8 cellular contexts compared by ENCODE assay signal in the genomic region with DNA sequence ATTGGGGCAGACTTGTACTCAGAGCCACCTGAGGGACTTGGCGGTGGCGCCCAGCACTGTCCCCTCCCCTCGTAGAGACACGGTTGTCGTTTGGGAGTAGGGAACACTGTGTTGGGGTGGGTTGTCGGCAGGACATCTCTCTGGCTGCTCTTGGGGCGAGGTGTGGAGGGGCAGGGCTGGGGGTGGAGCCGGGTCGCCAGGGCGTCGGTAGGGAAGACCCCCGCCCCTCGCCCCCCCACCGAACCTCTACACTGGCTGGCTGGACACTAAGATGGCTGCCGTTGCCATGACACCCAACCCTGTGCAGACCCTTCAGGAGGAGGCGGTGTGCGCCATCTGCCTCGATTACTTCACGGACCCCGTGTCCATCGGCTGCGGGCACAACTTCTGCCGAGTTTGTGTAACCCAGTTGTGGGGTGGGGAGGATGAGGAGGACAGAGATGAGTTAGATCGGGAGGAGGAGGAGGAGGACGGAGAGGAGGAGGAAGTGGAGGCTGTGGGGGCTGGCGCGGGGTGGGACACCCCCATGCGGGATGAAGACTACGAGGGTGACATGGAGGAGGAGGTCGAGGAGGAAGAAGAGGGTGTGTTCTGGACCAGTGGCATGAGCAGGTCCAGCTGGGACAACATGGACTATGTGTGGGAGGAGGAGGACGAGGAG. TPM values are rescaled to one million over a fixed set of nuclear protein-coding genes. Genes with fewer than 3 reads are reported as not detected.
DNase-seq lines count a peak whose midpoint lies in the region; TF ChIP-seq lines count a peak whose summit lies in the region.

No MANE protein-coding gene starts in this region.

- no peaks in the 10 kb centered on the region for H3K9me3 ChIP-seq in OCI-LY7 (ENCODE audit: low read length)
- no peaks in the 10 kb centered on the region for H3K9me3 ChIP-seq in duodenal mucosa (ENCODE audit: control insufficient read depth in 1 of 2, low read length in 2 of 2)
- no peaks in the 10 kb centered on the region for H3K9me3 ChIP-seq in mucosa of stomach (ENCODE audit: control insufficient read depth, low read length)

- H3K4me1 ChIP-seq in OCI-LY7 (ENCODE audit: insufficient read depth, low read length, poor library complexity, severe bottlenecking) (peaks cover 45% of the 10 kb centered on the region), duodenal mucosa (ENCODE audit: control insufficient read depth in 1 of 2, insufficient read depth in 2 of 2, low read length in 2 of 2) (peaks cover 16 to 22% of the 10 kb centered on the region in 2 donors), mucosa of stomach (ENCODE audit: control insufficient read depth, insufficient read depth, low read length) (peaks cover 17% of the 10 kb centered on the region)

- H3K4me2 ChIP-seq in OCI-LY7 (ENCODE audit: low read length): peak overlapping the region; percentile 96

- peaks cover 34% of the 10 kb centered on the region for H3K79me2 ChIP-seq in OCI-LY7 (ENCODE audit: insufficient read depth, low read depth, low read length)

- peaks cover 5% of the 10 kb centered on the region; the same call in 1 of the 2 replicates for H4K20me1 ChIP-seq in OCI-LY7 (ENCODE audit: insufficient read depth, low read length)

- CTCF ChIA-PET in OCI-LY7 (lab: Charles Lee; ENCODE audit: unreplicated experiment): interaction anchor here (0.6 kb wide), 2 partner anchors 30 to 1624 kb away, joined by 3 to 5 read pairs; no protein-coding TSS in a partner anchor

- H3K4me3 ChIP-seq in OCI-LY7 (ENCODE audit: low read depth, low read length, poor library complexity, severe bottlenecking) (peak overlapping the region; percentile 86), duodenal mucosa (ENCODE audit: low read depth in 1 of 2, low read length in 2 of 2) (peak overlapping the region; percentile 89 to 94), mucosa of stomach (ENCODE audit: low read length) (peak overlapping the region; percentile 88)

- DNase-seq in activated CD4-positive, alpha-beta T cell treated with anti-CD3 and anti-CD28 coated beads for 48 hours: peak; percentile 59
- no peak for DNase-seq in activated CD4-positive, alpha-beta T cell treated with anti-CD3 and anti-CD28 coated beads, Interleukin-2, amount 50 U/mL, for 1 hour
- DNase-seq in OCI-LY7 (ENCODE audit: low spot score): peak; percentile 63
- no peak for DNase-seq in SIG-M5 (lab: John Stamatoyannopoulos, UW)
- no peak for DNase-seq in NOMO-1 (lab: John Stamatoyannopoulos, UW; ENCODE audit: unreplicated experiment in 2 of 2)
- no peak for DNase-seq in inferior parietal cortex (ENCODE audit: extremely low spot score)

- no peak overlapping the region; the same call in 1 of the 2 replicates for H2AFZ ChIP-seq in OCI-LY7 (ENCODE audit: low read length)

- H3K27ac ChIP-seq in OCI-LY7 (ENCODE audit: low read depth, low read length, poor library complexity, severe bottlenecking) (peak overlapping the region; percentile 97), duodenal mucosa (ENCODE audit: low read depth, low read length) (peak overlapping the region; percentile 97)

- no peaks in the 10 kb centered on the region for H3K9me2 ChIP-seq in OCI-LY7 (ENCODE audit: insufficient read depth, low read length)

- POLR2A ChIA-PET in OCI-LY7 (lab: Charles Lee): interaction anchor here (1.0 to 3.6 kb wide), 7 partner anchors 11 to 52 kb away, joined by 3 to 20 read pairs (median 3); a partner anchor contains a TSS

- peaks cover 36% of the 10 kb centered on the region for H3K36me3 ChIP-seq in OCI-LY7 (ENCODE audit: insufficient read depth, low read length)
- no peaks in the 10 kb centered on the region for H3K36me3 ChIP-seq in duodenal mucosa (ENCODE audit: control insufficient read depth in 1 of 2, insufficient read depth in 2 of 2, low read length in 2 of 2)
- H3K36me3 ChIP-seq in mucosa of stomach (ENCODE audit: control insufficient read depth, insufficient read depth, low read length): no peaks in the 10 kb centered on the region

- H3K27me3 ChIP-seq in duodenal mucosa (ENCODE audit: control insufficient read depth in 1 of 2, insufficient read depth in 2 of 2, low read length in 2 of 2): no peaks in the 10 kb centered on the region
- H3K27me3 ChIP-seq in mucosa of stomach (ENCODE audit: control insufficient read depth, insufficient read depth, low read length): no peaks in the 10 kb centered on the region

- TSS peak; percentile 73 for BruUV-seq in OCI-LY7 (replicated peaks; lab: Mats Ljungman, UMichigan)

- TF ChIP-seq CTCF in OCI-LY7 (conservative IDR thresholded peaks at IDR 0.05; ENCODE audit: low read length): no peak

- intact Hi-C loops in OCI-LY7 (cut with micrococcal nuclease; ENCODE audit: unreplicated experiment): loop anchor here (1.0 to 2.0 kb wide), 7 partner anchors 19 to 419 kb away; a partner anchor contains a TSS

- H3K9ac ChIP-seq in duodenal mucosa (ENCODE audit: low read depth in 1 of 2, low read length in 2 of 2) (peak overlapping the region; percentile 80 to 94), mucosa of stomach (ENCODE audit: low read length) (peak overlapping the region; percentile 91)

RNA-seq across cellular contexts. Expression of a gene that starts 0.8 kb away (rescaled TPM):
- total RNA-seq in OCI-LY7 (2014; rRNA removed; shearing (Covaris generic)): 30.2 and 30.4 TPM in 2 replicates
- total RNA-seq in OCI-LY7 (2022): 68.2 and 73.4 TPM in 2 replicates

RNA-seq across cellular contexts. Expression of a gene that starts 18.9 kb away (rescaled TPM):
- 0.22 and 0.44 TPM in 2 replicates for total RNA-seq in OCI-LY7 (2014; rRNA removed; shearing (Covaris generic))
- total RNA-seq in OCI-LY7 (2022): 1.8 and 2.2 TPM in 2 replicates

RNA-seq across cellular contexts. Expression of a gene that starts 19.8 kb away (rescaled TPM):
- total RNA-seq in OCI-LY7 (2014; rRNA removed; shearing (Covaris generic)): 4,583 and 5,614 TPM in 2 replicates
- 2,077 and 2,357 TPM in 2 replicates for total RNA-seq in OCI-LY7 (2022)

RNA-seq across cellular contexts. Expression of a gene that starts 37.1 kb away (rescaled TPM):
- 16.1 and 25.1 TPM in 2 replicates for total RNA-seq in OCI-LY7 (2014; rRNA removed; shearing (Covaris generic))
- total RNA-seq in OCI-LY7 (2022): 33.5 and 34.5 TPM in 2 replicates

Comparison
In these comparisons a context has a peak if more than half of its experiments do, and no peak if none do; other contexts are left out.
1. DNase-seq: peak in activated CD4-positive, alpha-beta T cell treated with anti-CD3 and anti-CD28 coated beads for 48 hours (single experiment) and OCI-LY7 (single experiment); none in activated CD4-positive, alpha-beta T cell treated with anti-CD3 and anti-CD28 coated beads, Interleukin-2, amount 50 U/mL, for 1 hour (single experiment), SIG-M5 (single experiment), NOMO-1 (0 of 2) and inferior parietal cortex (single experiment).
2. Peak in every context shown above with its lines, with median percentiles within 50 percentile points of each other: H3K4me3 ChIP-seq.